In genomic region chr14:100658514-100658886, GRCh38 we compare ENCODE assay signal across 17 cellular contexts.
DNase-seq lines count a peak whose midpoint lies in the region; ATAC-seq and TF ChIP-seq lines count a peak whose summit lies in the region.
"Had no signal": no experiment of that assay in that cellular context is flagged by ENCODE, and none has a peak within 500 bp of the region (broad histone marks: within the 10 kb centered on the region; RNA-seq: fewer than 3 reads in every experiment).

No MANE protein-coding gene starts in this region.

- TF ChIP-seq CTCF in BE2C (IDR thresholded peaks at IDR 0.05; ENCODE audit: low read depth, low read length) = no peak
- TF ChIP-seq CTCF in DND-41 (IDR thresholded peaks at IDR 0.05; ENCODE audit: borderline replicate concordance, extremely low read depth, low read length, poor library complexity, severe bottlenecking) = no peak
- TF ChIP-seq CTCF in endodermal cell (conservative IDR thresholded peaks at IDR 0.05) = no peak

- no peak overlapping the region for H3K4me3 ChIP-seq in BE2C (ENCODE audit: low read depth, low read length)
- H3K4me3 ChIP-seq in DND-41 (ENCODE audit: low read depth in 1 of 2, low read length in 2 of 2) = no peak overlapping the region
- no peak overlapping the region for H3K4me3 ChIP-seq in endodermal cell (ENCODE audit: low read length)
- no peak overlapping the region for H3K4me3 ChIP-seq in MG63
- H3K4me3 ChIP-seq: GM12878, heart right ventricle had no signal

- H3K27ac ChIP-seq in DND-41 (ENCODE audit: low read length) = no peak overlapping the region
- H3K27ac ChIP-seq in endodermal cell (ENCODE audit: low read depth, low read length) = no peak overlapping the region
- H3K27ac ChIP-seq: heart right ventricle had no signal

- no peaks in the 10 kb centered on the region for H3K9me3 ChIP-seq in BE2C
- no peaks in the 10 kb centered on the region for H3K9me3 ChIP-seq in DND-41 (ENCODE audit: insufficient read depth, low read length, severe bottlenecking)
- H3K9me3 ChIP-seq in endodermal cell (ENCODE audit: control insufficient read depth, low read length) = no peaks in the 10 kb centered on the region
- H3K9me3 ChIP-seq in MG63 = no peaks in the 10 kb centered on the region
- H3K9me3 ChIP-seq: heart right ventricle had no signal

- no peaks in the 10 kb centered on the region for H3K27me3 ChIP-seq in BE2C
- H3K27me3 ChIP-seq in DND-41 (ENCODE audit: insufficient read depth, low read length, poor library complexity) = no peaks in the 10 kb centered on the region
- peaks cover 11% of the 10 kb centered on the region for H3K27me3 ChIP-seq in endodermal cell (ENCODE audit: control insufficient read depth, insufficient read depth, low read length, poor library complexity, severe bottlenecking)
- H3K27me3 ChIP-seq in MG63 = no peaks in the 10 kb centered on the region

- H3K27me3 Mint-ChIP-seq in endodermal cell (ENCODE audit: insufficient read depth) = peaks cover 11% of the 10 kb centered on the region

- H3K36me3 ChIP-seq in BE2C (no peaks in the 10 kb centered on the region), DND-41 (ENCODE audit: insufficient read depth, low read length) (no peaks in the 10 kb centered on the region), endodermal cell (ENCODE audit: control insufficient read depth, insufficient read depth, low read length) (no peaks in the 10 kb centered on the region), MG63 (no peaks in the 10 kb centered on the region)
- H3K36me3 ChIP-seq: heart right ventricle had no signal

- peaks cover 41% of the 10 kb centered on the region for H3K4me1 ChIP-seq in BE2C
- no peaks in the 10 kb centered on the region for H3K4me1 ChIP-seq in DND-41 (ENCODE audit: insufficient read depth, low read length)
- no peaks in the 10 kb centered on the region for H3K4me1 ChIP-seq in endodermal cell (ENCODE audit: control insufficient read depth, insufficient read depth, low read length)

- H3K27ac Mint-ChIP-seq in endodermal cell = no peak overlapping the region
- H3K27ac Mint-ChIP-seq: activated naive CD4-positive, alpha-beta T cell treated with anti-CD3 and anti-CD28 coated beads for 36 hours; natural killer cell had no signal

- 40 to 57% methylated on average over 2 to 3 of the region's 3 CpGs for WGBS in endodermal cell (ENCODE audit: insufficient coverage in 1 of 2, insufficient read length in 1 of 2), 2 experiments

- H3K4me3 Mint-ChIP-seq in endodermal cell = no peak overlapping the region
- H3K4me3 Mint-ChIP-seq: activated naive CD4-positive, alpha-beta T cell treated with anti-CD3 and anti-CD28 coated beads for 36 hours; natural killer cell had no signal

- no peaks in the 10 kb centered on the region for H3K9me3 Mint-ChIP-seq in endodermal cell
- H3K9me3 Mint-ChIP-seq: activated naive CD4-positive, alpha-beta T cell treated with anti-CD3 and anti-CD28 coated beads for 36 hours; natural killer cell had no signal

- H3K79me2 ChIP-seq in DND-41 (ENCODE audit: insufficient read depth, low read length) = no peaks in the 10 kb centered on the region

- no peak overlapping the region for H3K4me2 ChIP-seq in DND-41 (ENCODE audit: insufficient read depth, low read length)

- H3K4me1 Mint-ChIP-seq in endodermal cell = peaks cover 2% of the 10 kb centered on the region

- no peak overlapping the region for H3K9ac ChIP-seq in DND-41 (ENCODE audit: low read depth, low read length)
- no peak overlapping the region for H3K9ac ChIP-seq in endodermal cell (ENCODE audit: extremely low read depth, low read length, poor library complexity, severe bottlenecking)

- peak; percentile 43 for DNase-seq in BE2C
- peak; percentile 32 for DNase-seq in DND-41
- peak; percentile 49 for DNase-seq in NCI-H2107 (lab: John Stamatoyannopoulos, UW)
- peak; percentile 79 for DNase-seq in endodermal cell
- no peak for DNase-seq in MG63
- DNase-seq: activated naive CD4-positive, alpha-beta T cell treated with anti-CD3 and anti-CD28 coated beads for 36 hours; activated T-cell treated with anti-CD3 and anti-CD28 coated beads, Interleukin-2, amount 50 U/mL, for 1 hour; COR-L47; GF-D8; heart right ventricle; islet precursor cell; natural killer cell; Right ventricle myocardium superior had no signal

- ATAC-seq in DND-41 (ENCODE audit: insufficient read depth, low read depth) (peak; percentile 54), GM19397 (IDR thresholded peaks at IDR 0.05; ENCODE audit: unreplicated experiment) (no peak), HG03280 (IDR thresholded peaks at IDR 0.05; ENCODE audit: unreplicated experiment) (no peak), HG03520 (IDR thresholded peaks at IDR 0.05; ENCODE audit: unreplicated experiment) (no peak)
- ATAC-seq: GM12878, heart right ventricle had no signal

- H2AFZ ChIP-seq in DND-41 (ENCODE audit: low read depth, low read length) = no peak overlapping the region

- H3K36me3 Mint-ChIP-seq in endodermal cell (ENCODE audit: low read depth) = no peaks in the 10 kb centered on the region
- H3K36me3 Mint-ChIP-seq: natural killer cell had no signal

- no peaks in the 10 kb centered on the region for H4K20me1 ChIP-seq in DND-41 (ENCODE audit: insufficient read depth, low read length)
